Comparison of ENCODE assay signal across 1 cellular context in genomic region chr6:70412797-70413113, GRCh38.
TF ChIP-seq lines count a peak whose summit lies in the region.

No MANE protein-coding gene starts in this region.

TF ChIP-seq in GM23338, 12 proteins besides CTCF, POLR2A, EP300 and RAD21 (continued from another document):
- TF ChIP-seq ZNF462 (CRISPR knock-in tag; IDR thresholded peaks at IDR 0.05): no peak
- TF ChIP-seq EZH2 (IDR thresholded peaks at IDR 0.05; ENCODE audit: low read depth, unreplicated experiment): no peak
TF ChIP-seq in GM23338: peak in this region for 0.
